Comparison of ENCODE assay signal across 1 cellular context in the genomic region with DNA sequence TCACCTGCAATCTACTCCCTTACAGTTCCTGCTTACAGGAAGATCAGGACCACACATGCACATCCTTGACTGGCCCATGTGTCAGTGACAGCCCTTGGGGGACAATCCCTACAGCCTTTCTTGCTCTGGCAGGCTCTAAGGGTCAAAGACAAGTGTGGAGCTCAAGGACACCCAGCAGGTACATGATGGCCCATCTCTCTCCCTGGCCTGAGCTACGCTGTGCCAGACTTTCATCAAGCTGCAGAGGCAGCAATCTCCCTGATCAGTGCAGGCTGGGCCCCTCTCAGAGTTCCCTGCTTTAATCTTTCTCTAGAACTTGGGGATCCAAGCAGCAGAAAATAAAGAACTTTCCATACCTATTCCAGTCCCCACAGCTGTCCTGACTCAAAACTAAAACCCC.
TF ChIP-seq lines count a peak whose summit lies in the region.

No MANE protein-coding gene starts in this region.

TF ChIP-seq in H1, 55 proteins besides CTCF, POLR2A, EP300 and RAD21:
- no peak for TF ChIP-seq RFX5 (IDR thresholded peaks at IDR 0.05; ENCODE audit: borderline replicate concordance, low read depth, low read length)
- TF ChIP-seq TAF1 (IDR thresholded peaks at IDR 0.05; ENCODE audit: low read depth, low read length), result no peak
- TF ChIP-seq, protein P1, sequence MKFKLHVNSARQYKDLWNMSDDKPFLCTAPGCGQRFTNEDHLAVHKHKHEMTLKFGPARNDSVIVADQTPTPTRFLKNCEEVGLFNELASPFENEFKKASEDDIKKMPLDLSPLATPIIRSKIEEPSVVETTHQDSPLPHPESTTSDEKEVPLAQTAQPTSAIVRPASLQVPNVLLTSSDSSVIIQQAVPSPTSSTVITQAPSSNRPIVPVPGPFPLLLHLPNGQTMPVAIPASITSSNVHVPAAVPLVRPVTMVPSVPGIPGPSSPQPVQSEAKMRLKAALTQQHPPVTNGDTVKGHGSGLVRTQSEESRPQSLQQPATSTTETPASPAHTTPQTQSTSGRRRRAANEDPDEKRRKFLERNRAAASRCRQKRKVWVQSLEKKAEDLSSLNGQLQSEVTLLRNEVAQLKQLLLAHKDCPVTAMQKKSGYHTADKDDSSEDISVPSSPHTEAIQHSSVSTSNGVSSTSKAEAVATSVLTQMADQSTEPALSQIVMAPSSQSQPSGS (IDR thresholded peaks at IDR 0.05; ENCODE audit: low read length), result no peak
- no peak for TF ChIP-seq GTF2F1 (IDR thresholded peaks at IDR 0.05; ENCODE audit: borderline replicate concordance, low read depth, low read length)
- no peak for TF ChIP-seq CEBPB (IDR thresholded peaks at IDR 0.05; ENCODE audit: low read depth, low read length)
